In the genomic region with DNA sequence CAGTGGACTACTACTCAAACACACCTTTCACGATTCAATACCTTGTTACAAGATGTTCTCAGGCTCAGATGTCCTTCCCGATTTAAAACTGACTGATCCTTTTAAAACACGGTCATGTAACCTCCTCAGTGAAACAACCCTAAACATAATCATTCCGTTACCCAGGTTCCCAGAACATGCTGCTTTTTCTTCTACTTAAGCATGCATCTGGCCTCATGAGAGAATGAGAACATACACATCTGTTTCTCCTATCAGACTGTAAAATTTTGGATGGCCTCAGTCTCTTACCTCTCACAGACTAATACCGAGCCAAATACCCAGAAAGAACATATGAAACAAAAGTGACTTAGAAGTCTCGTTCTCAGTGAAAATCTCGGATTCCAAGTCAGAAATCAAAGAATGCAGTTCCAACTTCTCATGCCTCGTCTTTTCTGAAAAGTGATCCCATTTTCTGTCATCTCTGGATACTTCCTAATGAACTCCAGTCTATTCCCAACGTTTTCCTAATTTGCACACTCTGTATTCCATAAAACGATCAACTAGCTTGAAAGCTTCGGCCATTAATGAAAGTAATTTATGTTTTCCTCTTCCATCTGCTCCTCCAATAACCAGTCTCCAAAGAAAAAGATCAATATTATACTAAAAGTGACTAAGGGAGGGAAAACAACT, we compare ENCODE assay signal across 9 cellular contexts. TPM values are rescaled to one million over a fixed set of nuclear protein-coding genes. Genes with fewer than 3 reads are reported as not detected.
A peak's percentile ranks its signal among the peaks of the same experiment; 100 is the strongest.
DNase-seq lines count a peak whose midpoint lies in the region; ATAC-seq, FAIRE-seq and TF ChIP-seq lines count a peak whose summit lies in the region.
"Had no signal": no experiment of that assay in that cellular context is flagged by ENCODE, and none has a peak within 500 bp of the region (broad histone marks: within the 10 kb centered on the region; RNA-seq: fewer than 3 reads in every experiment).

No MANE protein-coding gene starts in this region.

- no peak for TF ChIP-seq CTCF in Calu3 (IDR thresholded peaks at IDR 0.05; ENCODE audit: unreplicated experiment)
- no peak for TF ChIP-seq CTCF in OCI-LY7 (conservative IDR thresholded peaks at IDR 0.05; ENCODE audit: low read length)
- no peak for TF ChIP-seq CTCF in epithelial cell of proximal tubule (conservative IDR thresholded peaks at IDR 0.05; ENCODE audit: low read depth, low read length)
- no peak for TF ChIP-seq CTCF in pancreas (IDR thresholded peaks at IDR 0.05)

- peak overlapping the region; percentile 72; the same call in 1 of the 2 replicates for H2AFZ ChIP-seq in OCI-LY7 (ENCODE audit: low read length)

- no peaks in the 10 kb centered on the region for H3K9me2 ChIP-seq in OCI-LY7 (ENCODE audit: insufficient read depth, low read length)

- peaks cover 41% of the 10 kb centered on the region for H3K36me3 ChIP-seq in OCI-LY7 (ENCODE audit: insufficient read depth, low read length)
- H3K36me3 ChIP-seq in pancreas = no peaks in the 10 kb centered on the region

- H3K4me2 ChIP-seq in OCI-LY7 (ENCODE audit: low read length) = peak overlapping the region; percentile 91

- H4K20me1 ChIP-seq in OCI-LY7 (ENCODE audit: insufficient read depth, low read length) = peaks cover 31% of the 10 kb centered on the region

- H3K4me1 ChIP-seq in OCI-LY7 (ENCODE audit: insufficient read depth, low read length, poor library complexity, severe bottlenecking) = peaks cover 42% of the 10 kb centered on the region
- H3K4me1 ChIP-seq in pancreas = peaks cover 18 to 33% (median 26%) of the 10 kb centered on the region in 3 donors

- H3K4me3 Mint-ChIP-seq in Calu3 (ENCODE audit: low read depth, unreplicated experiment) = peak overlapping the region; percentile 76

- H3K27me3 ChIP-seq in pancreas = no peaks in the 10 kb centered on the region

- H3K9me3 ChIP-seq in OCI-LY7 (ENCODE audit: low read length) = no peaks in the 10 kb centered on the region
- no peaks in the 10 kb centered on the region for H3K9me3 ChIP-seq in pancreas

- H3K36me3 Mint-ChIP-seq in Calu3 (ENCODE audit: insufficient read depth, unreplicated experiment) = peaks cover 43% of the 10 kb centered on the region

- intact Hi-C loops in Calu3 (cut with micrococcal nuclease; ENCODE audit: unreplicated experiment) (no loop called here), OCI-LY7 (cut with micrococcal nuclease; ENCODE audit: unreplicated experiment) (loop anchor here (5.0 to 10.0 kb wide), 2 partner anchors 273 to 1779 kb away; partner anchors contain the start of genes MARS2 and SLC39A10), pancreas (cut with DNase I) (no loop called here)

- FAIRE-seq in pancreas (lab: Jason Lieb, UNC) = no peak

- H3K79me2 ChIP-seq in OCI-LY7 (ENCODE audit: insufficient read depth, low read depth, low read length) = peaks cover 72% of the 10 kb centered on the region

- no peaks in the 10 kb centered on the region for H3K27me3 Mint-ChIP-seq in Calu3 (ENCODE audit: unreplicated experiment)

- H3K27ac ChIP-seq in OCI-LY7 (ENCODE audit: low read depth, low read length, poor library complexity, severe bottlenecking) (peak overlapping the region; percentile 76), pancreas (peak overlapping the region; percentile 96 to 98 (median 96))

- H3K27ac Mint-ChIP-seq in Calu3 (ENCODE audit: unreplicated experiment) = peak overlapping the region; percentile 99

- H3K4me1 Mint-ChIP-seq in Calu3 (ENCODE audit: low read depth, unreplicated experiment) = peaks cover 43% of the 10 kb centered on the region

- ATAC-seq in pancreas = no peak
- ATAC-seq in HG02970 (IDR thresholded peaks at IDR 0.05; ENCODE audit: low FRiP score, unreplicated experiment) = no peak
- ATAC-seq in GM18907 (IDR thresholded peaks at IDR 0.05; ENCODE audit: unreplicated experiment) = no peak

- WGBS in pancreas, 2 donors = 0% methylated on average over 11 of the region's 11 CpGs

- H3K9me3 Mint-ChIP-seq in Calu3 (ENCODE audit: low read depth, unreplicated experiment) = no peaks in the 10 kb centered on the region

- CTCF ChIA-PET in Calu3 (lab: Charles Lee) (interaction anchor here (1.7 kb wide), 1 partner anchor 19 kb away, joined by 5 read pairs; the partner anchor contains the start of gene COQ10B), OCI-LY7 (lab: Charles Lee; ENCODE audit: unreplicated experiment) (no interaction called here)

- POLR2A ChIA-PET in OCI-LY7 (lab: Charles Lee) = interaction anchor here (1.1 to 3.4 kb wide), 9 partner anchors 10 to 271 kb away, joined by 3 to 22 read pairs (median 4); partner anchors contain the start of genes COQ10B, HSPD1, HSPE1 and MARS2

- TSS peak; percentile 54 for BruUV-seq in Calu3 (replicated peaks; lab: Mats Ljungman, UMichigan)
- BruUV-seq in OCI-LY7 (replicated peaks; lab: Mats Ljungman, UMichigan) = TSS peak; percentile 79

- H3K4me3 ChIP-seq in OCI-LY7 (ENCODE audit: low read depth, low read length, poor library complexity, severe bottlenecking) = peak overlapping the region; percentile 99
- H3K4me3 ChIP-seq in epithelial cell of proximal tubule (ENCODE audit: low read depth, low read length) = peak overlapping the region; percentile 100
- H3K4me3 ChIP-seq in pancreas = peak overlapping the region; percentile 67 to 94 (median 90)

- DNase-seq in Calu3 = no peak
- DNase-seq in OCI-LY7 (ENCODE audit: low spot score) = peak; percentile 21
- DNase-seq in epithelial cell of proximal tubule (ENCODE audit: low read depth) = no peak
- no peak for DNase-seq in pancreas
- DNase-seq in D341Med (ENCODE audit: low spot score) = no peak
- no peak for DNase-seq in AG08396 (ENCODE audit: low spot score)
- DNase-seq: NCI-H1436 treated with DMSO at 0.1 percent for 48 hours had no signal

RNA-seq across cellular contexts. Expression of gene SF3B1, which starts 0.9 kb away (rescaled TPM):
- total RNA-seq in Calu3 (2022) (234 and 249 TPM in 2 replicates), OCI-LY7 (2022) (268 and 298 TPM in 2 replicates), epithelial cell of proximal tubule (125 and 135 TPM in 2 replicates), pancreas (100 to 1,000 TPM in 4 of 6 donors, 10 to 100 TPM in 2; 75.8 to 169 (median 121) TPM)
- total RNA-seq in OCI-LY7 (2014; rRNA removed; shearing (Covaris generic)) = 162 and 198 TPM in 2 replicates
- polyA plus RNA-seq in pancreas = 100 to 1,000 TPM; 173 to 277 TPM

RNA-seq across cellular contexts. Expression of gene COQ10B, which starts 19.4 kb away (rescaled TPM):
- 28.8 and 32.8 TPM in 2 replicates for total RNA-seq in Calu3 (2022)
- total RNA-seq in OCI-LY7 (2014; rRNA removed; shearing (Covaris generic)) = 4.5 and 5.0 TPM in 2 replicates
- 12.2 and 13.5 TPM in 2 replicates for total RNA-seq in OCI-LY7 (2022)
- total RNA-seq in epithelial cell of proximal tubule = 16.7 and 17.9 TPM in 2 replicates
- 10 to 100 TPM in 2 of 6 donors, 1 to 10 TPM in 4; 7.6 to 10.1 (median 9.7) TPM for total RNA-seq in pancreas
- 10 to 100 TPM in 1 of 2 donors, 1 to 10 TPM in 1; 5.7 to 10.8 TPM for polyA plus RNA-seq in pancreas
